Comparison of ENCODE assay signal across 22 cellular contexts in the genomic region with DNA sequence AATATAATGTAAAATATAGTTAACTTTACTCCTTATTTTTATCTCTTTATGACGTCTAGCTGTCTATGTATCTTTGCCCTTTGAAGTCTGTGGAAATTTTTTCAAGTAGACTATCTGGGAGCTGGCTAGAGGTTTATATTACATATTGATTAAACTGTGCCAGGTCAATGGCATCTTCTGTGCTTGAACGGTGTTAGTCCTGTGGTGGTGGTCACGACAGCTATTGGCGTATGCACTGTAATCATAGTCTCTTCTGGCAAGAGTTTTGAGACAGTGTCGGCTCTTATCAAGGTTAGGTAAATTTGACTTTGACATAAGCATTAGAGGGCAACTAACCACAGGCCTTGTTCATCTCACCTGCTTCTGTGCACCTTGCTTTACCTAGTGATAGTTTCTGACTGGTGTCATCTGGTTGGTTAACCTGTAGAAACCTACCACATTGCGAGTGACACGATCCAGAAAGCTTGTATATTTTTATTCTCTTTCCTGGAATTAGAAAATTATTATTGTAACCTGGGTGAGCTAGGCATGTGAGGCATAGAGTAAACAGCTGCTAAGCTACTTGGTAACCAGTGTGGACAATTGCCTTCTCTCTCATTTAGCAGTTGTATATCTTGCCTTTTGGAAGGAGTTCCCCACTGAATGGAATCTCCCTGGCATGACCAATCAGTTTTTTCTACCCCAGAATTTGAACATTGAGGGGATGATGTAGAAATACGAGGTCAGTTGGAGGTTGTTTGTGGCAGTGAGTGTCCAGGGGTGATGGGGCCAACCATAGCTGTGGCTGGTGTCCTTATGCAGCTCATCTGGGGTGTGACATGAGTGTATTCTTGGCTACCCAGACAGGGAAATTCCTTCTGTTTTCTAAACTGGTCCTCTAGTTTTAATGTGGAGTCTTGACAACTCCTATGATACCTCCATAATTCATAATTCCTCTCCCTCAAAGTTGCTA.
"Had no signal": no experiment of that assay in that cellular context is flagged by ENCODE, and none has a peak within 500 bp of the region (broad histone marks: within the 10 kb centered on the region; RNA-seq: fewer than 3 reads in every experiment).

No MANE protein-coding gene starts in this region.

- H3K27me3 Mint-ChIP-seq: activated naive CD4-positive, alpha-beta T cell treated with anti-CD3 and anti-CD28 coated beads, Interleukin-2, amount 50 U/mL, for 24 hours had no signal

- H3K9me3 ChIP-seq: left lung, mucosa of descending colon, neutrophil, transverse colon, vagina had no signal

- FAIRE-seq: colon, keratinocyte, TTC549 had no signal

- H3K27ac ChIP-seq: cardiac muscle cell, foreskin keratinocyte, left lung, neutrophil, parathyroid adenoma, transverse colon, vagina had no signal

- H3K36me3 ChIP-seq: cardiac muscle cell, left lung, neutrophil, vagina had no signal

- DNase-seq: activated CD4-positive, alpha-beta T cell treated with anti-CD3 and anti-CD28 coated beads, Interleukin-2, amount 50 U/mL, for 4 hours; activated gamma-delta T cell; amniotic stem cell; dorsolateral prefrontal cortex; foreskin keratinocyte; hypothalamus; left lung; mucosa of descending colon; natural killer cell; retina; stimulated activated CD4-positive, alpha-beta T cell treated with anti-CD3 and anti-CD28 coated beads, Interleukin-2, amount 100 ng/mL, for 24 hours; stimulated activated naive CD4-positive, alpha-beta T cell treated with Interleukin-2 at 50 U/mL for 16 hours; transverse colon had no signal

- H3K27me3 ChIP-seq: cardiac muscle cell, dorsolateral prefrontal cortex, foreskin keratinocyte, left lung, neutrophil, transverse colon, vagina had no signal

- H3K27ac Mint-ChIP-seq: activated naive CD4-positive, alpha-beta T cell treated with anti-CD3 and anti-CD28 coated beads, Interleukin-2, amount 50 U/mL, for 24 hours; natural killer cell; T-helper 2 cell treated with Interferon-gamma antibody and Interleukin-4, amounts not matched to agents 5 μg/mL and 100 μg/mL, for 36 hours had no signal

- H3K36me3 Mint-ChIP-seq: natural killer cell had no signal

- H3K9me3 Mint-ChIP-seq: activated naive CD4-positive, alpha-beta T cell treated with anti-CD3 and anti-CD28 coated beads, Interleukin-2, amount 50 U/mL, for 24 hours; T-helper 2 cell treated with Interferon-gamma antibody and Interleukin-4, amounts not matched to agents 5 μg/mL and 100 μg/mL, for 36 hours had no signal

- ATAC-seq: foreskin keratinocyte, left lung, mucosa of descending colon, natural killer cell had no signal

- H3K4me3 ChIP-seq: cardiac muscle cell, dorsolateral prefrontal cortex, left lung, mucosa of descending colon, transverse colon, vagina had no signal

- H3K4me3 Mint-ChIP-seq: activated naive CD4-positive, alpha-beta T cell treated with anti-CD3 and anti-CD28 coated beads, Interleukin-2, amount 50 U/mL, for 24 hours; natural killer cell; T-helper 2 cell treated with Interferon-gamma antibody and Interleukin-4, amounts not matched to agents 5 μg/mL and 100 μg/mL, for 36 hours had no signal
